In the genomic region with DNA sequence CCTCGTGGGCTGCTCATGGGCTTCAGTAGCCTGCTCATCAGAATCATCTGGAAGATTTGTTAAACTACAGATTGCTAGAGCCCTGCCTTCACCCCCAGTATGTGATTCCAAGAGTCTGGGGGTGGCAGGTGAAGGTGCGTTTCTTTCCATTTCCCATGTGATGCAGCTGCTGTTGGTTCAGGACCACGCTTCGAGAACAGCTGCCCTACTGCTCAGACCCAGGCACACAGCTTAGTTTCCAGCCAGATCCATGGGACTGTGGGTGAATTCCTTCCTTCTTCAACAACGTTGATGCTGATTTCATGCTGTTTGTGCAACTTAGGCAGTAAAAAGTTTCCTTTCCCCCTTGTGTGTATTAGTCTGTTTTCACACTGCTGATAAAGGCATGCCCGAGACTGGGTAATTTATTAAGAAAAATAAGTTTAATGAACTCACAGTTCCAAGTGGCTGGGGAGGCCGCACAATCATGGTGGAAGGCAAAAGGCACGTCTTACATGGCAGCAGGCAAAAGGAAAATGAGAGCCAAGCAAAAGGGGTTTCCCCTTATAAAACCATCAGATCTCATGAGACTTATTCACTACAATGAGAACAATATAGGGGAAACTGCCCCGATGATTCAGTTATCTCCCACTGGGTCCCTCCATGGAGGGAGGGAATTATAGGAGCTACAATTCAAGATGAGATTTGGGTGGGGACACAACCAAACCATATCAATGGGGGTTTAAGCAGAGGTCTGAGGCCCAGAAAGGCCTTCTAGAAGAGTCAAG, we compare ENCODE assay signal across 12 cellular contexts.
DNase-seq lines count a peak whose midpoint lies in the region; ATAC-seq and TF ChIP-seq lines count a peak whose summit lies in the region.
"Had no signal": no experiment of that assay in that cellular context is flagged by ENCODE, and none has a peak within 500 bp of the region (broad histone marks: within the 10 kb centered on the region; RNA-seq: fewer than 3 reads in every experiment).

No MANE protein-coding gene starts in this region.

- H3K27me3 Mint-ChIP-seq in brain (no peaks in the 10 kb centered on the region), naive B cell (no peaks in the 10 kb centered on the region)

- H3K36me3 ChIP-seq in right atrium auricular region (no peaks in the 10 kb centered on the region), vagina (no peaks in the 10 kb centered on the region)
- H3K36me3 ChIP-seq: HAP-1 had no signal

- H3K9me3 Mint-ChIP-seq in brain = peaks cover 0 to 4% (median 0%) of the 10 kb centered on the region in 5 experiments
- peaks cover 0 to 22% (median 8%) of the 10 kb centered on the region in 7 donors for H3K9me3 Mint-ChIP-seq in naive B cell

- H3K27ac Mint-ChIP-seq in brain (peak overlapping the region in 4 of 5 experiments; percentile 17 to 87 (median 69)), naive B cell (peak overlapping the region; percentile 47 to 95 (median 75))

- H3K4me3 ChIP-seq in right atrium auricular region = no peak overlapping the region
- no peak overlapping the region for H3K4me3 ChIP-seq in vagina
- H3K4me3 ChIP-seq: HAP-1 had no signal

- H3K4me1 Mint-ChIP-seq in brain = peaks cover 53% of the 10 kb centered on the region
- peaks cover 35 to 77% (median 62%) of the 10 kb centered on the region in 3 donors for H3K4me1 Mint-ChIP-seq in naive B cell

- intact Hi-C loops in Right ventricle myocardium superior (cut with DNase I) (no loop called here), vagina (cut with DNase I) (loop anchor here (10.0 kb wide), 1 partner anchor 87 kb away; no protein-coding TSS in a partner anchor)

- H3K9me3 ChIP-seq in right atrium auricular region = no peaks in the 10 kb centered on the region
- H3K9me3 ChIP-seq in vagina = no peaks in the 10 kb centered on the region
- H3K9me3 ChIP-seq: HAP-1 had no signal

- DNase-seq in right atrium auricular region (ENCODE audit: low spot score) (no peak), Right ventricle myocardium superior (no peak), naive B cell (no peak), vagina (ENCODE audit: extremely low spot score in 2 of 2) (no peak)
- DNase-seq: NCI-H1105 treated with DMSO at 0.1 percent for 48 hours, NCI-H82 had no signal

- no peak overlapping the region for H3K4me3 Mint-ChIP-seq in brain
- H3K4me3 Mint-ChIP-seq in naive B cell = peak overlapping the region in 5 of 8 donors; percentile 3 to 85 (median 64)

- peak overlapping the region; percentile 77 to 95 for H3K27ac ChIP-seq in right atrium auricular region
- peak overlapping the region; percentile 86 for H3K27ac ChIP-seq in vagina

- TF ChIP-seq CTCF in right atrium auricular region (IDR thresholded peaks at IDR 0.05) (no peak), brain (conservative IDR thresholded peaks at IDR 0.05) (no peak), vagina (IDR thresholded peaks at IDR 0.05) (no peak)

- H3K36me3 Mint-ChIP-seq in brain (peaks cover 7% of the 10 kb centered on the region), naive B cell (peaks cover 0 to 27% of the 10 kb centered on the region in 2 donors)

- no peak for TF ChIP-seq POLR2A in vagina (IDR thresholded peaks at IDR 0.05)

- H3K27me3 ChIP-seq in right atrium auricular region (no peaks in the 10 kb centered on the region), vagina (no peaks in the 10 kb centered on the region)

- H3K4me1 ChIP-seq in right atrium auricular region (peaks cover 0 to 29% of the 10 kb centered on the region in 2 donors), vagina (peaks cover 49% of the 10 kb centered on the region)
- H3K4me1 ChIP-seq: HAP-1 had no signal

- ATAC-seq in Right ventricle myocardium superior (ENCODE audit: poor library complexity) = no peak
- peak in 1 of 2 donors; percentile 56 for ATAC-seq in naive B cell (ENCODE audit: low read depth in 2 of 2)
- ATAC-seq in GM19328 (IDR thresholded peaks at IDR 0.05; ENCODE audit: unreplicated experiment) = no peak
- no peak for ATAC-seq in GM18868 (IDR thresholded peaks at IDR 0.05; ENCODE audit: unreplicated experiment)
- no peak for ATAC-seq in HG03520 (IDR thresholded peaks at IDR 0.05; ENCODE audit: unreplicated experiment)
- ATAC-seq: Panc1 had no signal

Comparison
In these comparisons a context has a peak if more than half of its experiments do, and no peak if none do; other contexts are left out.
1. H3K4me3 Mint-ChIP-seq: peak in naive B cell (5 of 8); none in brain (0 of 5).